23 cellular contexts compared by ENCODE assay signal in genomic region chr9:123422593-123422992, GRCh38.
"Had no signal": no experiment of that assay in that cellular context is flagged by ENCODE, and none has a peak within 500 bp of the region (broad histone marks: within the 10 kb centered on the region; RNA-seq: fewer than 3 reads in every experiment).

No MANE protein-coding gene starts in this region.

- ATAC-seq: gastrocnemius medialis; heart right ventricle; left cardiac atrium; mucosa of descending colon; natural killer cell; right cardiac atrium; stimulated activated memory B cell treated with anti-CD40 and anti-IgM and Interleukin-4, amounts not matched to agents 10 μg/mL and 1 μg/mL and 100 μg/mL, for 72 hours had no signal

- H3K4me2 ChIP-seq: neural progenitor cell had no signal

- H3K4me3 Mint-ChIP-seq: immature natural killer cell; natural killer cell; neural progenitor cell; stimulated activated memory B cell treated with anti-CD40 and anti-IgM and Interleukin-4, amounts not matched to agents 10 μg/mL and 1 μg/mL and 100 μg/mL, for 72 hours; stimulated activated naive CD8-positive, alpha-beta T cell treated with anti-CD3 and anti-CD28 coated beads, Interleukin-15, Interleukin-2, amounts not matched to agents 100 ng/mL and 50 ng/mL, for 24 hours had no signal

- H2AFZ ChIP-seq: neural progenitor cell had no signal

- H3K4me1 Mint-ChIP-seq: immature natural killer cell, natural killer cell had no signal

- H3K27ac Mint-ChIP-seq: immature natural killer cell; natural killer cell; stimulated activated memory B cell treated with anti-CD40 and anti-IgM and Interleukin-4, amounts not matched to agents 10 μg/mL and 1 μg/mL and 100 μg/mL, for 72 hours; stimulated activated naive CD8-positive, alpha-beta T cell treated with anti-CD3 and anti-CD28 coated beads, Interleukin-15, Interleukin-2, amounts not matched to agents 100 ng/mL and 50 ng/mL, for 24 hours had no signal

- H3K27me3 ChIP-seq: esophagus muscularis mucosa, gastrocnemius medialis, heart right ventricle, neural progenitor cell, ovary, tibial artery, upper lobe of left lung, uterus had no signal

- H3K36me3 Mint-ChIP-seq: natural killer cell had no signal

- H3K27me3 Mint-ChIP-seq: stimulated activated memory B cell treated with anti-CD40 and anti-IgM and Interleukin-4, amounts not matched to agents 10 μg/mL and 1 μg/mL and 100 μg/mL, for 72 hours; stimulated activated naive CD8-positive, alpha-beta T cell treated with anti-CD3 and anti-CD28 coated beads, Interleukin-15, Interleukin-2, amounts not matched to agents 100 ng/mL and 50 ng/mL, for 24 hours had no signal

- H3K27ac ChIP-seq: epithelial cell of prostate, esophagus muscularis mucosa, gastrocnemius medialis, heart right ventricle, neural progenitor cell, tibial artery, upper lobe of left lung, uterus had no signal

- H3K4me1 ChIP-seq: esophagus muscularis mucosa, gastrocnemius medialis, heart right ventricle, tibial artery, upper lobe of left lung, uterus had no signal

- H3K9me3 Mint-ChIP-seq: immature natural killer cell; natural killer cell; neural progenitor cell; stimulated activated memory B cell treated with anti-CD40 and anti-IgM and Interleukin-4, amounts not matched to agents 10 μg/mL and 1 μg/mL and 100 μg/mL, for 72 hours; stimulated activated naive CD8-positive, alpha-beta T cell treated with anti-CD3 and anti-CD28 coated beads, Interleukin-15, Interleukin-2, amounts not matched to agents 100 ng/mL and 50 ng/mL, for 24 hours had no signal

- H3K9me3 ChIP-seq: esophagus muscularis mucosa, gastrocnemius medialis, heart right ventricle, mucosa of descending colon, ovary, tibial artery, upper lobe of left lung, uterus had no signal

- H3K4me3 ChIP-seq: esophagus muscularis mucosa, gastrocnemius medialis, heart right ventricle, mucosa of descending colon, neural progenitor cell, ovary, tibial artery, upper lobe of left lung, uterus had no signal

- H3K9ac ChIP-seq: neural progenitor cell had no signal

- DNase-seq: effector memory CD4-positive, alpha-beta T cell; gastrocnemius medialis; heart right ventricle; hypothalamus; immature natural killer cell; natural killer cell; nucleus accumbens; stimulated activated CD4-positive, alpha-beta T cell treated with anti-CD3 and anti-CD28 coated beads, Interleukin-15, amount 100 ng/mL, for 24 hours; stimulated activated CD4-positive, alpha-beta T cell treated with anti-CD3 and anti-CD28 coated beads, Interleukin-1b, Interleukin-23, amount 100 ng/mL, for 48 hours; stimulated activated CD4-positive, alpha-beta T cell treated with anti-CD3 and anti-CD28 coated beads, Interleukin-4, amount 100 ng/mL, for 24 hours; uterus had no signal

- FAIRE-seq: kidney had no signal

- H3K36me3 ChIP-seq: neural progenitor cell, ovary, uterus had no signal
